In the genomic region with DNA sequence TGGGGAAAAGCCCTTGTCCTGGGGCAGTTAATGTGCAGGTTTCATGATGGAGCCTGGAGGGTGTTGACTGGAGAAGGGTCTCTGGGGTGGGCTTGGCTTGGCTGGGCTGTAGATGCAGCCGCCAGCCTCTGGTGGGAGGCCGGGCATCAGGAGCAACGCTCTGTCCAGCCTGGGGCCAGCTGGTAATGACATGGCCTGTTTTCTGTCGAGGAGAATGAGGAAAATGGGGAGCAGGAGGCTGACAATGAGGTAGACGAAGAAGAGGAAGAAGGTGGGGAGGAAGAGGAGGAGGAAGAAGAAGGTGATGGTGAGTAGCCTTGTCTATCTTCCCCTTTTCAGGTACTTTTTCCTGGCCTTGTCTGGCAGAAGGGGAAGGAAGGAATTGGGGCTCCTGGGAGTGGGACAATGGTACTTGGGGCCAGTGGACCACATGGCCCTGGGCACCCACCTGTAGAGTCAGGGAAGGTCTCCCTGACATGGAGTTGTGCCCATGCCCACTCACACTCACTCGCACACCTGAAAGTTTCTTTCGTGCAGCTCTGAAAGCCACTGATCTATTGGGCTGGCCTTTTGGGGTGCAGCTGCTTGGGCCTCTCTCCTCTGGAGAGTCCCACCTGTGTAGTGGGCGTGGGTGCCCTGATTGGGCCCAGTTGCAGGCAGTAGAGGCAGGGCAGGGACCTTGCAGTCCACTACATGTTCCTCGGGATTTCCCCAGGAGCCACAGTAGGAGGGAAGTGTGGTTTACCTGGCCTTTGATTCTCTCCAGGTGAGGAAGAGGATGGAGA, we compare ENCODE assay signal across 1 cellular context.
TF ChIP-seq lines count a peak whose summit lies in the region.

No MANE protein-coding gene starts in this region.

TF ChIP-seq in liver, 16 proteins besides CTCF, POLR2A, EP300 and RAD21 (continued from another document):
- TF ChIP-seq, protein P1, sequence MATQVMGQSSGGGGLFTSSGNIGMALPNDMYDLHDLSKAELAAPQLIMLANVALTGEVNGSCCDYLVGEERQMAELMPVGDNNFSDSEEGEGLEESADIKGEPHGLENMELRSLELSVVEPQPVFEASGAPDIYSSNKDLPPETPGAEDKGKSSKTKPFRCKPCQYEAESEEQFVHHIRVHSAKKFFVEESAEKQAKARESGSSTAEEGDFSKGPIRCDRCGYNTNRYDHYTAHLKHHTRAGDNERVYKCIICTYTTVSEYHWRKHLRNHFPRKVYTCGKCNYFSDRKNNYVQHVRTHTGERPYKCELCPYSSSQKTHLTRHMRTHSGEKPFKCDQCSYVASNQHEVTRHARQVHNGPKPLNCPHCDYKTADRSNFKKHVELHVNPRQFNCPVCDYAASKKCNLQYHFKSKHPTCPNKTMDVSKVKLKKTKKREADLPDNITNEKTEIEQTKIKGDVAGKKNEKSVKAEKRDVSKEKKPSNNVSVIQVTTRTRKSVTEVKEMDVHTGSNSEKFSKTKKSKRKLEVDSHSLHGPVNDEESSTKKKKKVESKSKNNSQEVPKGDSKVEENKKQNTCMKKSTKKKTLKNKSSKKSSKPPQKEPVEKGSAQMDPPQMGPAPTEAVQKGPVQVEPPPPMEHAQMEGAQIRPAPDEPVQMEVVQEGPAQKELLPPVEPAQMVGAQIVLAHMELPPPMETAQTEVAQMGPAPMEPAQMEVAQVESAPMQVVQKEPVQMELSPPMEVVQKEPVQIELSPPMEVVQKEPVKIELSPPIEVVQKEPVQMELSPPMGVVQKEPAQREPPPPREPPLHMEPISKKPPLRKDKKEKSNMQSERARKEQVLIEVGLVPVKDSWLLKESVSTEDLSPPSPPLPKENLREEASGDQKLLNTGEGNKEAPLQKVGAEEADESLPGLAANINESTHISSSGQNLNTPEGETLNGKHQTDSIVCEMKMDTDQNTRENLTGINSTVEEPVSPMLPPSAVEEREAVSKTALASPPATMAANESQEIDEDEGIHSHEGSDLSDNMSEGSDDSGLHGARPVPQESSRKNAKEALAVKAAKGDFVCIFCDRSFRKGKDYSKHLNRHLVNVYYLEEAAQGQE (IDR thresholded peaks at IDR 0.05), result no peak
- TF ChIP-seq HNF4A (conservative IDR thresholded peaks at IDR 0.05) (no peak), YY1 (IDR thresholded peaks at IDR 0.05) (no peak), TAF1 (conservative IDR thresholded peaks at IDR 0.05) (no peak), FOXA1 (IDR thresholded peaks at IDR 0.05) (no peak)
TF ChIP-seq in liver: peak in this region for 0.
